ENCODE assay signal across 8 cellular contexts in the genomic region with DNA sequence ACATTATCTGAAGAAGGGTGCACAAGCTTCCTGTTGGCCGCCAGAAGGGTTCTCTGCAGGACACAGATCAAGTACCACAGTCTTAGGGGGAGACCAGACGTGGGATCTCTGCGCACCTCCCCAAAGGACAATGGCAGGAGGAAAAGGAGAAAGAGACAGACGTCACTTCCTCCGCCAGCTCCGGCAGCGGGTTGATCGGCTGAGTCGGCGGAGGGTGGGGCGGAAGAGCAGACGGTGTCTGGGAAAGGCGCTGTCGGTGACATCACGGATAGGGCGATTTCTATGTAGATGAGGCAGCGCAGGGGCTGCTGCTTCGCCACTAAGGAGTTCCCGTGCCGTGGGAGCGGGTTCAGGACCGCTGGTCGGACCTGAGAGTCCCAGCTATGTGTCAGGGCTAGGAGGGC. TPM values are rescaled to one million over a fixed set of nuclear protein-coding genes. Genes with fewer than 3 reads are reported as not detected.
DNase-seq lines count a peak whose midpoint lies in the region; ATAC-seq and TF ChIP-seq lines count a peak whose summit lies in the region.
"Not testable (repeated sequence)": the region's sequence is repeated elsewhere in the genome, so short reads cannot be mapped to it uniquely, and the experiment has no call there.

No MANE protein-coding gene starts in this region.

- H3K4me1 Mint-ChIP-seq in CD4-positive, CD25-positive, alpha-beta regulatory T cell; IgD-negative memory B cell; effector memory CD8-positive, alpha-beta T cell (ENCODE audit: low read depth in 2 of 2): not testable (repeated sequence)

- H2AK5ac ChIP-seq in mesendoderm (ENCODE audit: low read length): not testable (repeated sequence)

- no CpG with 5 or more reads among the region's 23 CpGs for WGBS in mesendoderm (ENCODE audit: extremely low coverage, insufficient coverage, low lambda C conversion rate)

- not testable (repeated sequence) for H3K9me3 Mint-ChIP-seq in CD4-positive, CD25-positive, alpha-beta regulatory T cell; IgD-negative memory B cell; effector memory CD8-positive, alpha-beta T cell

- H3K79me1 ChIP-seq in mesendoderm (ENCODE audit: low read length): not testable (repeated sequence)

- H2BK5ac ChIP-seq in mesendoderm (ENCODE audit: low read length): not testable (repeated sequence)

- H3K18ac ChIP-seq in mesendoderm (ENCODE audit: low read length): not testable (repeated sequence)

- TF ChIP-seq CTCF in PC-3 (conservative IDR thresholded peaks at IDR 0.05; ENCODE audit: low read depth, low read length): not testable (repeated sequence)

- H3K9me2 ChIP-seq in PC-3 (replicated peaks; ENCODE audit: low read length): not testable (repeated sequence)

- peak overlapping the region; percentile 97 to 100 (median 99) for H3K27ac Mint-ChIP-seq in CD4-positive, CD25-positive, alpha-beta regulatory T cell
- H3K27ac Mint-ChIP-seq in IgD-negative memory B cell: peak overlapping the region; percentile 79 to 99 (median 99)
- H3K27ac Mint-ChIP-seq in effector memory CD8-positive, alpha-beta T cell: peak overlapping the region; percentile 99

- H3K36me3 Mint-ChIP-seq in CD4-positive, CD25-positive, alpha-beta regulatory T cell; IgD-negative memory B cell: not testable (repeated sequence)
- H3K36me3 Mint-ChIP-seq in effector memory CD8-positive, alpha-beta T cell (ENCODE audit: insufficient read depth): peaks cover 29% of the 10 kb centered on the region

- peak overlapping the region; percentile 23 for H3K27ac ChIP-seq in CD4-positive, CD25-positive, alpha-beta regulatory T cell (ENCODE audit: insufficient read depth, low read length, poor library complexity, severe bottlenecking)
- peak overlapping the region; percentile 63 for H3K27ac ChIP-seq in PC-3 (ENCODE audit: low read length)
- H3K27ac ChIP-seq in mesendoderm (ENCODE audit: low read depth, low read length): not testable (repeated sequence)

- not testable (repeated sequence) for H3K27me3 Mint-ChIP-seq in CD4-positive, CD25-positive, alpha-beta regulatory T cell; IgD-negative memory B cell; effector memory CD8-positive, alpha-beta T cell

- not testable (repeated sequence) for H3K23ac ChIP-seq in mesendoderm (ENCODE audit: low read length)

- not testable (repeated sequence) for H3K4me1 ChIP-seq in CD4-positive, CD25-positive, alpha-beta regulatory T cell (ENCODE audit: control insufficient read depth, insufficient read depth, low read length, poor library complexity, severe bottlenecking); PC-3 (ENCODE audit: insufficient read depth, low read length); mesendoderm (ENCODE audit: control insufficient read depth, low read depth, low read length)

- CTCF ChIA-PET in PC-3 (lab: Charles Lee): not testable (repeated sequence)

- H3K4me3 Mint-ChIP-seq in CD4-positive, CD25-positive, alpha-beta regulatory T cell: peak overlapping the region; percentile 84 to 96 (median 93)
- H3K4me3 Mint-ChIP-seq in IgD-negative memory B cell: peak overlapping the region; percentile 82 to 95 (median 93)
- H3K4me3 Mint-ChIP-seq in effector memory CD8-positive, alpha-beta T cell: peak overlapping the region; percentile 89 to 95

- H3K9me3 ChIP-seq in CD4-positive, CD25-positive, alpha-beta regulatory T cell (ENCODE audit: control insufficient read depth in 2 of 2, low read length in 2 of 2); PC-3 (ENCODE audit: low read length): not testable (repeated sequence)

- intact Hi-C loops in PC-3 (cut with micrococcal nuclease): not testable (repeated sequence)

- BruUV-seq in PC-3 (replicated peaks; lab: Mats Ljungman, UMichigan): not testable (repeated sequence)

- not testable (repeated sequence) for H4K20me1 ChIP-seq in PC-3 (ENCODE audit: low read length)

- H3K27me3 ChIP-seq in CD4-positive, CD25-positive, alpha-beta regulatory T cell (ENCODE audit: control insufficient read depth, insufficient read depth, low read length); PC-3 (ENCODE audit: low read length); mesendoderm (ENCODE audit: insufficient read depth, low read length, poor library complexity): not testable (repeated sequence)

- H3K9ac ChIP-seq in PC-3 (ENCODE audit: low read length): 0 out of 2 replicates have a peak overlapping the region, but pooled peaks have one; percentile 29
- not testable (repeated sequence) for H3K9ac ChIP-seq in mesendoderm (ENCODE audit: low read length)

- not testable (repeated sequence) for H4K8ac ChIP-seq in mesendoderm (ENCODE audit: low read depth, low read length)

- not testable (repeated sequence) for H2BK120ac ChIP-seq in mesendoderm (ENCODE audit: low read depth, low read length)

- H3K4me2 ChIP-seq in PC-3 (ENCODE audit: low read length): peak overlapping the region; percentile 56; the same call in 1 of the 2 replicates
- H3K4me2 ChIP-seq in mesendoderm (ENCODE audit: low read length): not testable (repeated sequence)

- not testable (repeated sequence) for H3K4ac ChIP-seq in mesendoderm (ENCODE audit: low read depth, low read length)

- H3K4me3 ChIP-seq in CD4-positive, CD25-positive, alpha-beta regulatory T cell (ENCODE audit: low read depth, low read length); PC-3 (ENCODE audit: low read length); mesendoderm (ENCODE audit: low read length): not testable (repeated sequence)

- not testable (repeated sequence) for H3F3A ChIP-seq in PC-3 (ENCODE audit: low read length, unreplicated experiment)

- DNase-seq in CD4-positive, CD25-positive, alpha-beta regulatory T cell: peak; percentile 73 to 87 (median 86)
- DNase-seq in PC-3 (peak; percentile 82), activated T-cell treated with anti-CD3 and anti-CD28 coated beads for 24 hours (ENCODE audit: low read depth) (peak; percentile 69), mesendoderm (peak; percentile 90)
- peak; percentile 66 to 78 (median 71) for DNase-seq in effector memory CD8-positive, alpha-beta T cell
- peak; percentile 63 to 84 for DNase-seq in stimulated activated CD4-positive, alpha-beta T cell treated with anti-CD3 and anti-CD28 coated beads, Interleukin-4, amount 100 ng/mL, for 4 hours

- H3K79me2 ChIP-seq in PC-3 (ENCODE audit: low read length); mesendoderm (ENCODE audit: control insufficient read depth, insufficient read depth, low read length): not testable (repeated sequence)

- H2BK15ac ChIP-seq in mesendoderm (replicated peaks; ENCODE audit: low read depth): not testable (repeated sequence)

- H3K56ac ChIP-seq in mesendoderm (ENCODE audit: low read length): not testable (repeated sequence)

- ATAC-seq in CD4-positive, CD25-positive, alpha-beta regulatory T cell (ENCODE audit: low read depth in 2 of 2): peak; percentile 57 to 67
- peak; percentile 70 for ATAC-seq in GM21717 (IDR thresholded peaks at IDR 0.05; ENCODE audit: unreplicated experiment)
- peak; percentile 59 for ATAC-seq in PC-3
- ATAC-seq in effector memory CD8-positive, alpha-beta T cell (replicated peaks): peak; percentile 61

- H4K5ac ChIP-seq in mesendoderm (ENCODE audit: low read length): not testable (repeated sequence)

- H3K36me3 ChIP-seq in CD4-positive, CD25-positive, alpha-beta regulatory T cell (ENCODE audit: control insufficient read depth, insufficient read depth, low read length); PC-3 (ENCODE audit: low read depth, low read length); mesendoderm (ENCODE audit: control insufficient read depth, insufficient read depth, low read length): not testable (repeated sequence)

- POLR2A ChIA-PET in PC-3 (lab: Charles Lee; ENCODE audit: unreplicated experiment): interaction anchor here (1.0 kb wide), 1 partner anchor 869 kb away, joined by 5 read pairs; no protein-coding TSS in a partner anchor

- peak overlapping the region; percentile 71; the same call in 1 of the 2 replicates for H2AFZ ChIP-seq in PC-3 (ENCODE audit: low read length)

RNA-seq across cellular contexts. Expression of gene PPIAL4E, which starts 38.6 kb away (rescaled TPM):
- total RNA-seq in CD4-positive, CD25-positive, alpha-beta regulatory T cell: not detected
- polyA plus RNA-seq in CD4-positive, CD25-positive, alpha-beta regulatory T cell: not detected
- not detected for polyA plus RNA-seq in IgD-negative memory B cell
- not detected in 2 replicates for total RNA-seq in PC-3 (2014; rRNA removed)
- polyA plus RNA-seq in mesendoderm (2013, experiment 1 of 2): not detected
- not detected for polyA plus RNA-seq in mesendoderm (2013, experiment 2 of 2)

RNA-seq across cellular contexts. Expression of gene NBPF15, which starts 49.4 kb away (rescaled TPM):
- total RNA-seq in CD4-positive, CD25-positive, alpha-beta regulatory T cell: 153 TPM
- 10 to 100 TPM; 22.5 to 35.2 (median 24.5) TPM for polyA plus RNA-seq in CD4-positive, CD25-positive, alpha-beta regulatory T cell
- polyA plus RNA-seq in IgD-negative memory B cell: 14.6 TPM
- total RNA-seq in PC-3 (2014; rRNA removed): 40.5 and 43.9 TPM in 2 replicates
- polyA plus RNA-seq in mesendoderm (2013, experiment 1 of 2): 4.2 TPM
- 4.6 TPM for polyA plus RNA-seq in mesendoderm (2013, experiment 2 of 2)
